ENCODE assay signal across 23 cellular contexts in the genomic region with DNA sequence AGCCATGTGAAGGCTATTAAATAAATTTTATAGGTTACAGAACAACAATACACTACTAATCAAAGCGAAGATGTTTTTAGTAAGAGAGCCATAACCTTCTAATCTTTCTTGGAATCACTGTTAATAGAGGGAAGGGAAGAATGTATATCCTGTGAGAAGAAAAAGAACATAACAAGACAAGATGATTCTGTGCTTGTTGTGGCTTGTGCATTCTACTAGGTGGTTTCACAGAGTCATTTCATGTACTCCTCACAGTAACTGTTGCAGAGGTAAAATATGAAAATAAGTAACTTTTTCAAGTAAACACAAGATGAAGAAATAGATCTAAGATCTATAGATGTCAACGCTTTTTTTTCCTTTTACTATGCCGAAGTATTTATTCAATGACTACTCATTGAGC.
DNase-seq lines count a peak whose midpoint lies in the region; ATAC-seq, FAIRE-seq and TF ChIP-seq lines count a peak whose summit lies in the region.
"Had no signal": no experiment of that assay in that cellular context is flagged by ENCODE, and none has a peak within 500 bp of the region (broad histone marks: within the 10 kb centered on the region; RNA-seq: fewer than 3 reads in every experiment).

No MANE protein-coding gene starts in this region.

- no peak overlapping the region for H3K9ac ChIP-seq in mammary epithelial cell (ENCODE audit: insufficient read depth, low read length)
- peak overlapping the region; percentile 1 for H3K9ac ChIP-seq in keratinocyte (ENCODE audit: control insufficient read depth, extremely low read depth, insufficient read depth, low read length)
- H3K9ac ChIP-seq: BLaER1 treated with 17β-estradiol and CSF1 and Interleukin-3, amounts not matched to agents 10 nM and 100 nM had no signal

- H3K4me3 ChIP-seq in mammary epithelial cell (replicated peaks in 1 of 3; ENCODE audit: insufficient read depth in 1 of 3, low read depth in 2 of 3, low read length in 3 of 3) (peak overlapping the region in 1 of 3 experiments; percentile 0), RWPE2 (ENCODE audit: severe bottlenecking) (no peak overlapping the region), keratinocyte (ENCODE audit: control insufficient read depth in 2 of 3, extremely low read depth in 1 of 3, insufficient read depth in 2 of 3, low read depth in 1 of 3, low read length in 3 of 3) (peak overlapping the region in 1 of 3 experiments; percentile 27), BE2C (ENCODE audit: low read depth, low read length) (no peak overlapping the region)
- H3K4me3 ChIP-seq: BLaER1 treated with 17β-estradiol and CSF1 and Interleukin-3, amounts not matched to agents 10 nM and 100 nM; GM23338 had no signal

- ATAC-seq in RWPE2 (ENCODE audit: low read depth), result peak; percentile 35; the same call in 1 of the 3 replicates
- ATAC-seq in GM21390 (IDR thresholded peaks at IDR 0.05; ENCODE audit: unreplicated experiment), result no peak
- ATAC-seq: GM23338, HCT116 had no signal

- CTCF ChIA-PET in mammary epithelial cell (lab: Charles Lee; ENCODE audit: low non-redundant PET) (no interaction called here), MCF 10A (lab: Yijun Ruan, JAX) (no interaction called here)

- H3K9me3 ChIP-seq in mammary epithelial cell (replicated peaks; ENCODE audit: insufficient read depth, low read length), result no peaks in the 10 kb centered on the region
- H3K9me3 ChIP-seq in RWPE2 (ENCODE audit: severe bottlenecking), result no peaks in the 10 kb centered on the region
- no peaks in the 10 kb centered on the region for H3K9me3 ChIP-seq in keratinocyte (ENCODE audit: control insufficient read depth, low read depth, low read length)
- H3K9me3 ChIP-seq in BE2C, result no peaks in the 10 kb centered on the region
- H3K9me3 ChIP-seq: BLaER1 treated with 17β-estradiol and CSF1 and Interleukin-3, amounts not matched to agents 10 nM and 100 nM had no signal

- BruUV-seq in mammary epithelial cell (replicated peaks; lab: Mats Ljungman, UMichigan) (no TSS peak), MCF 10A (replicated peaks; lab: Mats Ljungman, UMichigan) (no TSS peak)

- H3K27me3 ChIP-seq in mammary epithelial cell (ENCODE audit: insufficient read depth, low read length) (no peaks in the 10 kb centered on the region), RWPE2 (ENCODE audit: insufficient read depth, poor library complexity, severe bottlenecking) (no peaks in the 10 kb centered on the region), keratinocyte (ENCODE audit: control insufficient read depth, extremely low read depth, insufficient read depth, low read length) (no peaks in the 10 kb centered on the region), BE2C (no peaks in the 10 kb centered on the region)
- H3K27me3 ChIP-seq: BLaER1 treated with 17β-estradiol and CSF1 and Interleukin-3, amounts not matched to agents 10 nM and 100 nM had no signal

- dilution Hi-C loops in mammary epithelial cell (cut with HindIII; ENCODE audit: low sequenced_read_pairs), result no loop called here
- dilution Hi-C loops in keratinocyte (cut with MboI; ENCODE audit: extremely low pct_ligation_motif_present, low sequenced_read_pairs), result no loop called here

- H3K27ac ChIP-seq in mammary epithelial cell (ENCODE audit: insufficient read depth, low read depth, low read length) (peak overlapping the region; percentile 43), RWPE2 (ENCODE audit: poor library complexity, severe bottlenecking) (no peak overlapping the region), epithelial cell of prostate (peak overlapping the region; percentile 48), keratinocyte (ENCODE audit: control insufficient read depth, insufficient read depth, low read length) (peak overlapping the region; percentile 59)
- H3K27ac ChIP-seq: 22Rv1; BLaER1 treated with 17β-estradiol and CSF1 and Interleukin-3, amounts not matched to agents 10 nM and 100 nM had no signal

- H3K4me1 ChIP-seq in mammary epithelial cell (ENCODE audit: insufficient read depth, low read length) (peaks cover 13% of the 10 kb centered on the region), RWPE2 (ENCODE audit: insufficient read depth, poor library complexity, severe bottlenecking) (no peaks in the 10 kb centered on the region), keratinocyte (ENCODE audit: control insufficient read depth, extremely low read depth, insufficient read depth, low read length) (peaks cover 14% of the 10 kb centered on the region), BE2C (no peaks in the 10 kb centered on the region)
- H3K4me1 ChIP-seq: BLaER1 treated with 17β-estradiol and CSF1 and Interleukin-3, amounts not matched to agents 10 nM and 100 nM had no signal

- H3K4me1 Mint-ChIP-seq in MCF 10A (ENCODE audit: insufficient read depth, unreplicated experiment), result peaks cover 12% of the 10 kb centered on the region
- H3K4me1 Mint-ChIP-seq: B cell; CD14-positive monocyte; CD8-positive, alpha-beta memory T cell had no signal

- no peaks in the 10 kb centered on the region for H3K27me3 Mint-ChIP-seq in MCF 10A (ENCODE audit: insufficient read depth, unreplicated experiment)
- H3K27me3 Mint-ChIP-seq: B cell; CD4-positive, alpha-beta T cell; CD8-positive, alpha-beta memory T cell had no signal

- H3K4me2 ChIP-seq in mammary epithelial cell (ENCODE audit: insufficient read depth, low read depth, low read length) (peak overlapping the region; percentile 68), keratinocyte (ENCODE audit: control insufficient read depth, extremely low read depth, insufficient read depth, low read depth, low read length) (peak overlapping the region; percentile 70)
- H3K4me2 ChIP-seq: BLaER1 treated with 17β-estradiol and CSF1 and Interleukin-3, amounts not matched to agents 10 nM and 100 nM; GM23338 had no signal

- no peaks in the 10 kb centered on the region for H3K36me3 Mint-ChIP-seq in MCF 10A (ENCODE audit: insufficient read depth, unreplicated experiment)
- H3K36me3 Mint-ChIP-seq: CD14-positive monocyte had no signal

- no peaks in the 10 kb centered on the region for H3K9me1 ChIP-seq in keratinocyte (ENCODE audit: control insufficient read depth, extremely low read depth, insufficient read depth, low read length)

- no peak overlapping the region for H3K4me3 Mint-ChIP-seq in MCF 10A (ENCODE audit: unreplicated experiment)
- H3K4me3 Mint-ChIP-seq: B cell; CD14-positive monocyte; CD4-positive, alpha-beta T cell; CD8-positive, alpha-beta memory T cell; GM23338; H9 had no signal

- H3K9me3 Mint-ChIP-seq in MCF 10A (ENCODE audit: unreplicated experiment), result peaks cover 14% of the 10 kb centered on the region
- H3K9me3 Mint-ChIP-seq: CD4-positive, alpha-beta T cell; GM23338; H9 had no signal

- POLR2A ChIA-PET in MCF 10A (lab: Yijun Ruan, JAX), result no interaction called here

- in situ Hi-C loops in mammary epithelial cell (cut with MboI; ENCODE audit: low sequenced_read_pairs in 2 of 2) (loop anchor here in 1 of 2 donors (25.0 kb wide), 1 partner anchor 108 kb away; a partner anchor contains a TSS), G401 (cut with HindIII; ENCODE audit: low sequenced_read_pairs) (no loop called here)

- WGBS in mammary epithelial cell (ENCODE audit: low coverage, missing lambda C conversion rate), result 50% methylated on average over 3 of the region's 3 CpGs

- intact Hi-C loops in mammary epithelial cell (cut with micrococcal nuclease), result no loop called here
- intact Hi-C loops in MCF 10A (cut with micrococcal nuclease), result no loop called here

- FAIRE-seq in keratinocyte (lab: Jason Lieb, UNC), result peak; percentile 80
- FAIRE-seq: A204.1, GM12891, GM19239 had no signal

- peak overlapping the region; percentile 56 for H2AFZ ChIP-seq in mammary epithelial cell (ENCODE audit: low read depth, low read length)
- peak overlapping the region; percentile 48 for H2AFZ ChIP-seq in keratinocyte (ENCODE audit: control insufficient read depth, low read length)
- H2AFZ ChIP-seq: GM23338 had no signal

- DNase-seq in mammary epithelial cell (peak; percentile 60), MCF 10A (ENCODE audit: unreplicated experiment) (no peak), RWPE2 (ENCODE audit: low spot score) (no peak), epithelial cell of prostate (ENCODE audit: low read depth, low spot score) (peak; percentile 5), keratinocyte (ENCODE audit: low read depth, low spot score) (no peak), G401 (ENCODE audit: low spot score) (no peak), BE2C (no peak)
- DNase-seq: CD4-positive, alpha-beta T cell; CD8-positive, alpha-beta memory T cell; DMS153; EL; GF-D8; H9 had no signal

- no peaks in the 10 kb centered on the region for H3K36me3 ChIP-seq in mammary epithelial cell (ENCODE audit: insufficient read depth, low read length)
- no peaks in the 10 kb centered on the region for H3K36me3 ChIP-seq in RWPE2 (ENCODE audit: low read depth)
- H3K36me3 ChIP-seq in keratinocyte (ENCODE audit: control insufficient read depth in 2 of 2, extremely low read depth in 1 of 2, insufficient read depth in 2 of 2, low read length in 2 of 2), result no peaks in the 10 kb centered on the region
- H3K36me3 ChIP-seq in BE2C, result no peaks in the 10 kb centered on the region
- H3K36me3 ChIP-seq: BLaER1 treated with 17β-estradiol and CSF1 and Interleukin-3, amounts not matched to agents 10 nM and 100 nM had no signal

- no peaks in the 10 kb centered on the region for H3K79me2 ChIP-seq in mammary epithelial cell (ENCODE audit: insufficient read depth, low read length)
- H3K79me2 ChIP-seq in keratinocyte (ENCODE audit: control insufficient read depth, insufficient read depth, low read length), result no peaks in the 10 kb centered on the region

- no peaks in the 10 kb centered on the region for H4K20me1 ChIP-seq in mammary epithelial cell (ENCODE audit: insufficient read depth, low read length)
- H4K20me1 ChIP-seq in keratinocyte (ENCODE audit: control insufficient read depth, extremely low read depth, insufficient read depth, low read length), result no peaks in the 10 kb centered on the region
- H4K20me1 ChIP-seq: BLaER1 treated with 17β-estradiol and CSF1 and Interleukin-3, amounts not matched to agents 10 nM and 100 nM had no signal

- no peak overlapping the region for H3K27ac Mint-ChIP-seq in MCF 10A (ENCODE audit: low read depth, unreplicated experiment)
- H3K27ac Mint-ChIP-seq: B cell; CD14-positive monocyte; CD4-positive, alpha-beta T cell; CD8-positive, alpha-beta memory T cell; GM23338 had no signal

- TF ChIP-seq CTCF in mammary epithelial cell (conservative IDR thresholded peaks at IDR 0.05 in 1 of 2, IDR thresholded peaks at IDR 0.05 in 1 of 2; ENCODE audit: extremely low read depth in 1 of 2, insufficient read depth in 1 of 2, low read depth in 1 of 2, low read length in 2 of 2) (no peak), MCF 10A (IDR thresholded peaks at IDR 0.05; ENCODE audit: unreplicated experiment) (no peak), RWPE2 (IDR thresholded peaks at IDR 0.05; ENCODE audit: poor library complexity, severe bottlenecking) (no peak), keratinocyte (optimal IDR thresholded peaks at IDR 0.05 in 1 of 3, IDR thresholded peaks at IDR 0.05 in 1 of 3, conservative IDR thresholded peaks at IDR 0.05 in 1 of 3; ENCODE audit: extremely low read depth in 1 of 3, insufficient read depth in 2 of 3, low read length in 3 of 3) (no peak), BE2C (IDR thresholded peaks at IDR 0.05; ENCODE audit: low read depth, low read length) (no peak)

Comparison
In these comparisons a context has a peak if more than half of its experiments do, and no peak if none do; other contexts are left out.
1. DNase-seq: peak in mammary epithelial cell (single experiment) and epithelial cell of prostate (single experiment); none in MCF 10A (single experiment), RWPE2 (single experiment), keratinocyte (single experiment), G401 (single experiment) and BE2C (single experiment).